In the genomic region with DNA sequence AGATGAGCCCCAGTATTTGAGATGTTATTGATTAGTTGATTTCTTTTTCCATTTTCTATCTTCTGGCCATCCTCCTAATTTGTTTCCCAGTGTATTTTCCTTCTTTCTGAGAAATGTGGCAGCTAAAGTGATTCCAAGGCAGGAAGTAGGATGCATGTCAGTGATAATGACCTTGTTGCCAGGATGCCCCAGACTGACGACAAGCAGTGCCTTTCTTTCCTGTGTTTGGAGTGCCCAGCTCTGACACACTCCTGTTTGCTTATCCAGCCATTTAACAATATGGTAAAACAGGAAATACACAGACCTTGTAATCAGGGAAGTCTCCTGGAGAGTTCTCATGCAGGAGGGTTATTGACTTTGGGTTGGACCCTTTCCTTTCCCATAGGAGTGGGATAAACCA, we compare ENCODE assay signal across 16 cellular contexts. TPM values are rescaled to one million over a fixed set of nuclear protein-coding genes. Genes with fewer than 3 reads are reported as not detected.
DNase-seq lines count a peak whose midpoint lies in the region; ATAC-seq and TF ChIP-seq lines count a peak whose summit lies in the region.
"Had no signal": no experiment of that assay in that cellular context is flagged by ENCODE, and none has a peak within 500 bp of the region (broad histone marks: within the 10 kb centered on the region; RNA-seq: fewer than 3 reads in every experiment).

No MANE protein-coding gene starts in this region.

- H3K27ac ChIP-seq in temporal lobe (ENCODE audit: low read depth, low read length): peak overlapping the region; percentile 4
- H3K27ac ChIP-seq in CD8-positive, alpha-beta T cell (ENCODE audit: low read depth, low read length): no peak overlapping the region
- H3K27ac ChIP-seq: A549; BLaER1 treated with 17β-estradiol and CSF1 and Interleukin-3, amounts not matched to agents 10 nM and 100 nM; PC-9 had no signal

- no peaks in the 10 kb centered on the region for H3K27me3 Mint-ChIP-seq in activated naive CD4-positive, alpha-beta T cell treated with anti-CD3 and anti-CD28 coated beads, Interleukin-2, amount 10 ng/mL, durations not matched to agents 7 days and 5 days
- H3K27me3 Mint-ChIP-seq in endothelial cell (ENCODE audit: unreplicated experiment): peaks cover 2% of the 10 kb centered on the region
- no peaks in the 10 kb centered on the region for H3K27me3 Mint-ChIP-seq in CD8-positive, alpha-beta T cell (ENCODE audit: low read depth)
- no peaks in the 10 kb centered on the region for H3K27me3 Mint-ChIP-seq in activated T-cell treated with anti-CD3 and anti-CD28 coated beads, Interleukin-2, amount 50 U/mL, for 72 hours (ENCODE audit: low read depth)

- no peak overlapping the region for H3K4me3 ChIP-seq in CD8-positive, alpha-beta T cell (ENCODE audit: low read depth, low read length)
- H3K4me3 ChIP-seq: A549; BLaER1 treated with 17β-estradiol and CSF1 and Interleukin-3, amounts not matched to agents 10 nM and 100 nM; PC-9 had no signal

- H3K4me1 Mint-ChIP-seq in activated naive CD4-positive, alpha-beta T cell treated with anti-CD3 and anti-CD28 coated beads, Interleukin-2, amount 10 ng/mL, durations not matched to agents 7 days and 5 days: peaks cover 15% of the 10 kb centered on the region
- peaks cover 76% of the 10 kb centered on the region for H3K4me1 Mint-ChIP-seq in endothelial cell (ENCODE audit: unreplicated experiment)
- H3K4me1 Mint-ChIP-seq in CD8-positive, alpha-beta T cell (ENCODE audit: low read depth): peaks cover 21% of the 10 kb centered on the region
- H3K4me1 Mint-ChIP-seq in activated T-cell treated with anti-CD3 and anti-CD28 coated beads, Interleukin-2, amount 50 U/mL, for 72 hours (ENCODE audit: low read depth): peaks cover 18% of the 10 kb centered on the region

- no peak for TF ChIP-seq CTCF in endothelial cell (IDR thresholded peaks at IDR 0.05; ENCODE audit: unreplicated experiment)
- TF ChIP-seq CTCF in CD8-positive, alpha-beta T cell (IDR thresholded peaks at IDR 0.05): no peak

- H3K36me3 ChIP-seq in CD8-positive, alpha-beta T cell (ENCODE audit: insufficient read depth, low read length): no peaks in the 10 kb centered on the region

- H3K27me3 ChIP-seq in CD8-positive, alpha-beta T cell (ENCODE audit: insufficient read depth, low read length): no peaks in the 10 kb centered on the region
- H3K27me3 ChIP-seq: BLaER1 treated with 17β-estradiol and CSF1 and Interleukin-3, amounts not matched to agents 10 nM and 100 nM had no signal

- intact Hi-C loops in CD8-positive, alpha-beta T cell (cut with DNase I, micrococcal nuclease): no loop called here

- ATAC-seq in CD8-positive, alpha-beta T cell: no peak
- no peak for ATAC-seq in activated T-cell treated with anti-CD3 and anti-CD28 coated beads, Interleukin-2, amount 50 U/mL, for 72 hours (replicated peaks in 1 of 2)
- no peak for ATAC-seq in HG02623 (IDR thresholded peaks at IDR 0.05; ENCODE audit: unreplicated experiment)
- ATAC-seq: A549, Right ventricle myocardium inferior had no signal

- DNase-seq in activated naive CD4-positive, alpha-beta T cell treated with anti-CD3 and anti-CD28 coated beads, Interleukin-2, amount 10 ng/mL, durations not matched to agents 7 days and 5 days: no peak
- no peak for DNase-seq in activated naive CD4-positive, alpha-beta T cell treated with anti-CD3 and anti-CD28 coated beads, Interleukin-2, amount 50 U/mL, for 16 hours
- DNase-seq in NCI-H69 (lab: John Stamatoyannopoulos, UW) (peak; percentile 96), endothelial cell (ENCODE audit: low spot score) (peak; percentile 8)
- DNase-seq in CD8-positive, alpha-beta T cell: no peak
- no peak for DNase-seq in activated T-cell treated with anti-CD3 and anti-CD28 coated beads, Interleukin-2, amount 50 U/mL, for 72 hours
- DNase-seq: H9, NCI-H1105 treated with DMSO at 0.1 percent for 48 hours, NCI-H226, NCI-H526 treated with DMSO at 0.1 percent for 48 hours, PC-9 had no signal

- POLR2A ChIA-PET in CD8-positive, alpha-beta T cell (lab: Charles Lee): no interaction called here

- H3K27ac Mint-ChIP-seq in activated naive CD4-positive, alpha-beta T cell treated with anti-CD3 and anti-CD28 coated beads, Interleukin-2, amount 10 ng/mL, durations not matched to agents 7 days and 5 days: peak overlapping the region; percentile 8
- peak overlapping the region; percentile 94 for H3K27ac Mint-ChIP-seq in endothelial cell (ENCODE audit: unreplicated experiment)
- no peak overlapping the region for H3K27ac Mint-ChIP-seq in CD8-positive, alpha-beta T cell
- no peak overlapping the region for H3K27ac Mint-ChIP-seq in activated T-cell treated with anti-CD3 and anti-CD28 coated beads, Interleukin-2, amount 50 U/mL, for 72 hours
- H3K27ac Mint-ChIP-seq: H9 had no signal

- H3K4me1 ChIP-seq in CD8-positive, alpha-beta T cell (ENCODE audit: insufficient read depth, low read length): peaks cover 9% of the 10 kb centered on the region

- CTCF ChIA-PET in activated naive CD4-positive, alpha-beta T cell treated with anti-CD3 and anti-CD28 coated beads, Interleukin-2, amount 10 ng/mL, durations not matched to agents 7 days and 5 days (lab: Charles Lee): interaction anchor here (0.7 to 8.9 kb wide), 3 partner anchors 10 to 123 kb away, joined by 3 to 190 read pairs (median 3); no protein-coding TSS in a partner anchor
- CTCF ChIA-PET in CD8-positive, alpha-beta T cell (lab: Charles Lee): interaction anchor here (0.8 to 9.1 kb wide), 2 partner anchors 83 to 125 kb away, joined by 3 to 314 read pairs; no protein-coding TSS in a partner anchor

- peaks cover 23% of the 10 kb centered on the region for H3K36me3 Mint-ChIP-seq in activated naive CD4-positive, alpha-beta T cell treated with anti-CD3 and anti-CD28 coated beads, Interleukin-2, amount 10 ng/mL, durations not matched to agents 7 days and 5 days
- peaks cover 52% of the 10 kb centered on the region for H3K36me3 Mint-ChIP-seq in endothelial cell (ENCODE audit: low read depth, unreplicated experiment)
- peaks cover 62% of the 10 kb centered on the region for H3K36me3 Mint-ChIP-seq in CD8-positive, alpha-beta T cell
- peaks cover 2 to 10% of the 10 kb centered on the region in 2 donors for H3K36me3 Mint-ChIP-seq in activated T-cell treated with anti-CD3 and anti-CD28 coated beads, Interleukin-2, amount 50 U/mL, for 72 hours (ENCODE audit: insufficient read depth in 2 of 2)

- H3K9me3 Mint-ChIP-seq in activated naive CD4-positive, alpha-beta T cell treated with anti-CD3 and anti-CD28 coated beads, Interleukin-2, amount 10 ng/mL, durations not matched to agents 7 days and 5 days: peaks cover 6% of the 10 kb centered on the region
- H3K9me3 Mint-ChIP-seq in endothelial cell (ENCODE audit: unreplicated experiment): no peaks in the 10 kb centered on the region
- H3K9me3 Mint-ChIP-seq in CD8-positive, alpha-beta T cell: no peaks in the 10 kb centered on the region
- H3K9me3 Mint-ChIP-seq in activated T-cell treated with anti-CD3 and anti-CD28 coated beads, Interleukin-2, amount 50 U/mL, for 72 hours: peaks cover 0 to 1% of the 10 kb centered on the region in 2 donors
- H3K9me3 Mint-ChIP-seq: H9 had no signal

- no peak overlapping the region for H3K4me3 Mint-ChIP-seq in activated naive CD4-positive, alpha-beta T cell treated with anti-CD3 and anti-CD28 coated beads, Interleukin-2, amount 10 ng/mL, durations not matched to agents 7 days and 5 days
- peak overlapping the region; percentile 22 for H3K4me3 Mint-ChIP-seq in endothelial cell (ENCODE audit: unreplicated experiment)
- H3K4me3 Mint-ChIP-seq in CD8-positive, alpha-beta T cell: no peak overlapping the region
- no peak overlapping the region for H3K4me3 Mint-ChIP-seq in activated T-cell treated with anti-CD3 and anti-CD28 coated beads, Interleukin-2, amount 50 U/mL, for 72 hours
- H3K4me3 Mint-ChIP-seq: H9 had no signal

- H3K9me3 ChIP-seq in CD8-positive, alpha-beta T cell (ENCODE audit: low read length): no peaks in the 10 kb centered on the region
- H3K9me3 ChIP-seq: A549 had no signal

RNA-seq across cellular contexts. Expression of a gene that starts 20.4 kb away (rescaled TPM):
- total RNA-seq in endothelial cell (ENCODE audit: unreplicated experiment) (118 TPM), temporal lobe (208 TPM)
- total RNA-seq in CD8-positive, alpha-beta T cell: 1 to 10 TPM; 5.1 to 5.3 TPM
- 1 to 10 TPM; 5.1 to 7.3 TPM for total RNA-seq in activated T-cell treated with anti-CD3 and anti-CD28 coated beads, Interleukin-2, amount 50 U/mL, for 72 hours

RNA-seq across cellular contexts. Expression of a gene that starts 34.3 kb away (rescaled TPM):
- total RNA-seq in endothelial cell (ENCODE audit: unreplicated experiment): 14.5 TPM
- total RNA-seq in temporal lobe: 14.0 TPM
- 10 to 100 TPM; 18.9 to 20.0 TPM for total RNA-seq in CD8-positive, alpha-beta T cell
- total RNA-seq in activated T-cell treated with anti-CD3 and anti-CD28 coated beads, Interleukin-2, amount 50 U/mL, for 72 hours: 10 to 100 TPM; 22.8 to 23.1 TPM

RNA-seq across cellular contexts. Expression of a gene that starts 57.7 kb away (rescaled TPM):
- total RNA-seq in endothelial cell (ENCODE audit: unreplicated experiment) (51.0 TPM), temporal lobe (37.1 TPM)
- 10 to 100 TPM; 32.7 to 32.9 TPM for total RNA-seq in CD8-positive, alpha-beta T cell
- total RNA-seq in activated T-cell treated with anti-CD3 and anti-CD28 coated beads, Interleukin-2, amount 50 U/mL, for 72 hours: 10 to 100 TPM; 48.6 to 55.1 TPM

Comparison
In these comparisons a context has a peak if more than half of its experiments do, and no peak if none do; other contexts are left out.
1. DNase-seq: peak in NCI-H69 (single experiment) and endothelial cell (single experiment); none in activated naive CD4-positive, alpha-beta T cell treated with anti-CD3 and anti-CD28 coated beads, Interleukin-2, amount 10 ng/mL, durations not matched to agents 7 days and 5 days (single experiment), activated naive CD4-positive, alpha-beta T cell treated with anti-CD3 and anti-CD28 coated beads, Interleukin-2, amount 50 U/mL, for 16 hours (single experiment), CD8-positive, alpha-beta T cell (0 of 7) and activated T-cell treated with anti-CD3 and anti-CD28 coated beads, Interleukin-2, amount 50 U/mL, for 72 hours (0 of 2).
2. H3K27ac Mint-ChIP-seq: peak in activated naive CD4-positive, alpha-beta T cell treated with anti-CD3 and anti-CD28 coated beads, Interleukin-2, amount 10 ng/mL, durations not matched to agents 7 days and 5 days (single experiment) and endothelial cell (single experiment); none in CD8-positive, alpha-beta T cell (single experiment) and activated T-cell treated with anti-CD3 and anti-CD28 coated beads, Interleukin-2, amount 50 U/mL, for 72 hours (single experiment).
3. RNA of a gene that starts 20.4 kb away (total RNA-seq): 208 TPM in temporal lobe (single experiment) and 118 TPM in endothelial cell (single experiment); 5.1 to 7.3 TPM in activated T-cell treated with anti-CD3 and anti-CD28 coated beads, Interleukin-2, amount 50 U/mL, for 72 hours and 5.1 to 5.3 TPM in CD8-positive, alpha-beta T cell; every median in the first group is over 10 times any median in the second.